In the genomic region with DNA sequence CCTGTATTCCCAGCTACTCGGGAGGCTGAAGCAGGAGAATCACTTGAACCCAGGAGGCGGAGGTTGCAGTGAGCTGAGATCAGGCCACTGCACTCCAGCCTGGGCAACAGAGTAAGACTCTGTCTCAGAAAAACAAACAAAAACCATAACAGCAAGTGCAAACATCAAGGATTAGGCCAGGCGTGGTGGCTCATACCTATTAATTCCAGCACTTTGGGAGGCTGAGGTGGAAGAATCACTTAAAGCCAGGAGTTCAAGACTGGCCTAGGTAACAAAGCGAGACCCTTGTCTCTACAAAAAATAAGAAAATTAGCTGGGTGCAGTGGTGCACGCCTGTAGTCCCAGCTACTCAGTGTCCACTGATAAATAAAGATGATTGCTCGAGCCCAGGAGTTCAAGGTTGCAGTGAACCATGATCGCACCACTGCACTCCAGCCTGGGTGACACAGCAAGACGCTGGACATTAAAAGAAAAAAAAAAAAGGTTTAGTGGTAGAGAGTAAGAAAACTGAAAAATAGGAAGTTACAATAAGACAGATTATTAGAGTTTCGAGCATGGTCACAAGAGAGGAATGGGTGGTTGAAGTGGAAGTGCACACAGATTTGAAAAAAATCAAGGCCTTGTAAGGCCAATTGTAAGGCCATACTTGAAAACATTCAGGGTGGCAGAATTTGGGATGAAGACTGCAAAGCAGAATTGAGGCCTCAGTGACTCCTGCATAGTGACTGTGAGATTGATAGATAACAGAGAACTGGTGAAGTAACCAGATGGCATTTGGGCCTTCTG, we compare ENCODE assay signal across 15 cellular contexts. TPM values are rescaled to one million over a fixed set of nuclear protein-coding genes. Genes with fewer than 3 reads are reported as not detected.
DNase-seq lines count a peak whose midpoint lies in the region; ATAC-seq and TF ChIP-seq lines count a peak whose summit lies in the region.
"Had no signal": no experiment of that assay in that cellular context is flagged by ENCODE, and none has a peak within 500 bp of the region (broad histone marks: within the 10 kb centered on the region; RNA-seq: fewer than 3 reads in every experiment).

No MANE protein-coding gene starts in this region.

- H3K9me3 Mint-ChIP-seq in activated naive CD4-positive, alpha-beta T cell treated with anti-CD3 and anti-CD28 coated beads, Interleukin-2, amount 50 U/mL, for 72 hours = peaks cover 0 to 3% of the 10 kb centered on the region in 2 donors
- H3K9me3 Mint-ChIP-seq in dendritic cell treated with granulocyte-macrophage colony-stimulating factor and Interleukin-4, amounts not matched to agents 40 ng/mL and 50 ng/mL, for 4 days = no peaks in the 10 kb centered on the region
- peaks cover 2% of the 10 kb centered on the region for H3K9me3 Mint-ChIP-seq in stimulated activated memory B cell treated with anti-CD40 and anti-IgM and Interleukin-4, amounts not matched to agents 10 μg/mL and 1 μg/mL and 100 μg/mL, for 72 hours
- H3K9me3 Mint-ChIP-seq: mesothelial cell of epicardium; T-helper 1 cell treated with Interleukin-12 subunit alpha and Interleukin-12 subunit beta and Interleukin-4 antibody, amounts not matched to agents 30 μg/mL and 1 μg/mL, for 36 hours had no signal

- no peak overlapping the region for H3K4me3 ChIP-seq in Panc1 (ENCODE audit: low read depth in 2 of 2, low read length in 2 of 2)
- H3K4me3 ChIP-seq: breast epithelium, thyroid gland had no signal

- in situ Hi-C loops in Panc1 (cut with HindIII; ENCODE audit: low pct_unique_long_range_greater_than_20kb, low sequenced_read_pairs) = no loop called here
- in situ Hi-C loops in KBM-7 (cut with MboI; ENCODE audit: low pct_unique_long_range_greater_than_20kb, low sequenced_read_pairs) = no loop called here

- H3K27ac ChIP-seq in Panc1 (ENCODE audit: low read length) = 0 out of 2 replicates have a peak overlapping the region, but pooled peaks have one; percentile 39
- H3K27ac ChIP-seq: breast epithelium, parathyroid adenoma had no signal

- BruUV-seq in Panc1 (replicated peaks; lab: Mats Ljungman, UMichigan) = no TSS peak

- H3K27ac Mint-ChIP-seq in activated naive CD4-positive, alpha-beta T cell treated with anti-CD3 and anti-CD28 coated beads, Interleukin-2, amount 50 U/mL, for 72 hours = peak overlapping the region; percentile 6 to 59
- peak overlapping the region; percentile 50 for H3K27ac Mint-ChIP-seq in dendritic cell treated with granulocyte-macrophage colony-stimulating factor and Interleukin-4, amounts not matched to agents 40 ng/mL and 50 ng/mL, for 4 days
- peak overlapping the region; percentile 75 for H3K27ac Mint-ChIP-seq in stimulated activated memory B cell treated with anti-CD40 and anti-IgM and Interleukin-4, amounts not matched to agents 10 μg/mL and 1 μg/mL and 100 μg/mL, for 72 hours
- H3K27ac Mint-ChIP-seq: mesothelial cell of epicardium had no signal

- POLR2A ChIA-PET in Panc1 (lab: Charles Lee) = no interaction called here
- POLR2A ChIA-PET in HEK293T (lab: Yijun Ruan, JAX) = no interaction called here

- H3K27me3 ChIP-seq in Panc1 (ENCODE audit: control insufficient read depth, insufficient read depth, low read length) = no peaks in the 10 kb centered on the region
- H3K27me3 ChIP-seq: breast epithelium, thyroid gland had no signal

- H3K4me1 ChIP-seq in Panc1 (ENCODE audit: control insufficient read depth, insufficient read depth, low read length) = peaks cover 42% of the 10 kb centered on the region
- H3K4me1 ChIP-seq: breast epithelium had no signal

- intact Hi-C loops in Panc1 (cut with micrococcal nuclease; ENCODE audit: unreplicated experiment) = no loop called here
- intact Hi-C loops in dendritic cell treated with granulocyte-macrophage colony-stimulating factor and Interleukin-4, amounts not matched to agents 40 ng/mL and 50 ng/mL, for 4 days (cut with micrococcal nuclease) = no loop called here

- peaks cover 8% of the 10 kb centered on the region for H3K27me3 Mint-ChIP-seq in dendritic cell treated with granulocyte-macrophage colony-stimulating factor and Interleukin-4, amounts not matched to agents 40 ng/mL and 50 ng/mL, for 4 days
- no peaks in the 10 kb centered on the region for H3K27me3 Mint-ChIP-seq in stimulated activated memory B cell treated with anti-CD40 and anti-IgM and Interleukin-4, amounts not matched to agents 10 μg/mL and 1 μg/mL and 100 μg/mL, for 72 hours

- CTCF ChIA-PET in Panc1 (lab: Charles Lee) (interaction anchor here (1.0 kb wide), 1 partner anchor 39 kb away, joined by 4 read pairs; no protein-coding TSS in a partner anchor), HEK293T (lab: Yijun Ruan, JAX) (no interaction called here)

- no peaks in the 10 kb centered on the region; the same call in 1 of the 2 replicates for H3K36me3 ChIP-seq in Panc1 (ENCODE audit: control insufficient read depth, insufficient read depth, low read length)
- H3K36me3 ChIP-seq: breast epithelium, thyroid gland had no signal

- ATAC-seq in activated naive CD4-positive, alpha-beta T cell treated with anti-CD3 and anti-CD28 coated beads, Interleukin-2, amount 50 U/mL, for 72 hours = no peak
- no peak for ATAC-seq in Panc1
- peak; percentile 44 for ATAC-seq in stimulated activated memory B cell treated with anti-CD40 and anti-IgM and Interleukin-4, amounts not matched to agents 10 μg/mL and 1 μg/mL and 100 μg/mL, for 72 hours
- no peak for ATAC-seq in GM18867 (IDR thresholded peaks at IDR 0.05; ENCODE audit: unreplicated experiment)

- no peak overlapping the region for H3K4me3 Mint-ChIP-seq in dendritic cell treated with granulocyte-macrophage colony-stimulating factor and Interleukin-4, amounts not matched to agents 40 ng/mL and 50 ng/mL, for 4 days
- peak overlapping the region; percentile 43 for H3K4me3 Mint-ChIP-seq in stimulated activated memory B cell treated with anti-CD40 and anti-IgM and Interleukin-4, amounts not matched to agents 10 μg/mL and 1 μg/mL and 100 μg/mL, for 72 hours
- H3K4me3 Mint-ChIP-seq: mesothelial cell of epicardium; T-helper 1 cell treated with Interleukin-12 subunit alpha and Interleukin-12 subunit beta and Interleukin-4 antibody, amounts not matched to agents 30 μg/mL and 1 μg/mL, for 36 hours had no signal

- H3K4me1 Mint-ChIP-seq in dendritic cell treated with granulocyte-macrophage colony-stimulating factor and Interleukin-4, amounts not matched to agents 40 ng/mL and 50 ng/mL, for 4 days (ENCODE audit: low read depth) = peaks cover 68% of the 10 kb centered on the region
- peaks cover 73% of the 10 kb centered on the region for H3K4me1 Mint-ChIP-seq in stimulated activated memory B cell treated with anti-CD40 and anti-IgM and Interleukin-4, amounts not matched to agents 10 μg/mL and 1 μg/mL and 100 μg/mL, for 72 hours

- H3K36me3 Mint-ChIP-seq in activated naive CD4-positive, alpha-beta T cell treated with anti-CD3 and anti-CD28 coated beads, Interleukin-2, amount 50 U/mL, for 72 hours = peaks cover 39 to 71% of the 10 kb centered on the region in 2 donors
- peaks cover 57% of the 10 kb centered on the region for H3K36me3 Mint-ChIP-seq in dendritic cell treated with granulocyte-macrophage colony-stimulating factor and Interleukin-4, amounts not matched to agents 40 ng/mL and 50 ng/mL, for 4 days (ENCODE audit: low read depth)
- H3K36me3 Mint-ChIP-seq in stimulated activated memory B cell treated with anti-CD40 and anti-IgM and Interleukin-4, amounts not matched to agents 10 μg/mL and 1 μg/mL and 100 μg/mL, for 72 hours = peaks cover 59% of the 10 kb centered on the region

- H3K9me3 ChIP-seq in Panc1 (ENCODE audit: control insufficient read depth, insufficient read depth, low read depth, low read length) = no peaks in the 10 kb centered on the region
- H3K9me3 ChIP-seq: breast epithelium, thyroid gland had no signal

- no peak for TF ChIP-seq CTCF in Panc1 (IDR thresholded peaks at IDR 0.05)

- DNase-seq in activated naive CD4-positive, alpha-beta T cell treated with anti-CD3 and anti-CD28 coated beads, Interleukin-2, amount 50 U/mL, for 72 hours (ENCODE audit: low spot score in 2 of 2) = no peak
- DNase-seq in activated naive CD4-positive, alpha-beta T cell treated with Interleukin-2 at 50 U/mL for 16 hours = no peak
- no peak for DNase-seq in Panc1 (ENCODE audit: low read depth, low spot score)
- no peak for DNase-seq in HEK293T (ENCODE audit: extremely low spot score)
- no peak for DNase-seq in KBM-7
- DNase-seq: DMS79 treated with DMSO at 0.1 percent for 48 hours, NCI-H1092 treated with DMSO at 0.1 percent for 48 hours had no signal

TF ChIP-seq in HEK293T, 16 proteins besides CTCF, POLR2A, EP300 and RAD21:
- TF ChIP-seq FOXM1 (IDR thresholded peaks at IDR 0.05; ENCODE audit: borderline replicate concordance) = no peak
- TF ChIP-seq BHLHE40 (IDR thresholded peaks at IDR 0.05; ENCODE audit: borderline replicate concordance) = no peak
- TF ChIP-seq HDGF (IDR thresholded peaks at IDR 0.05; ENCODE audit: borderline replicate concordance) = no peak
- TF ChIP-seq LEF1 (IDR thresholded peaks at IDR 0.05; ENCODE audit: borderline replicate concordance) = no peak
- no peak for TF ChIP-seq ELF4 (IDR thresholded peaks at IDR 0.05)
- TF ChIP-seq TARDBP (IDR thresholded peaks at IDR 0.05) = no peak
- no peak for TF ChIP-seq FOXA1 (IDR thresholded peaks at IDR 0.05)
- no peak for TF ChIP-seq SP1 (IDR thresholded peaks at IDR 0.05)
- TF ChIP-seq FOXK2 (IDR thresholded peaks at IDR 0.05) = no peak
- no peak for TF ChIP-seq L3MBTL2 (conservative IDR thresholded peaks at IDR 0.05)
- TF ChIP-seq CTBP1 (IDR thresholded peaks at IDR 0.05; ENCODE audit: borderline replicate concordance) = no peak
- TF ChIP-seq, protein P1, sequence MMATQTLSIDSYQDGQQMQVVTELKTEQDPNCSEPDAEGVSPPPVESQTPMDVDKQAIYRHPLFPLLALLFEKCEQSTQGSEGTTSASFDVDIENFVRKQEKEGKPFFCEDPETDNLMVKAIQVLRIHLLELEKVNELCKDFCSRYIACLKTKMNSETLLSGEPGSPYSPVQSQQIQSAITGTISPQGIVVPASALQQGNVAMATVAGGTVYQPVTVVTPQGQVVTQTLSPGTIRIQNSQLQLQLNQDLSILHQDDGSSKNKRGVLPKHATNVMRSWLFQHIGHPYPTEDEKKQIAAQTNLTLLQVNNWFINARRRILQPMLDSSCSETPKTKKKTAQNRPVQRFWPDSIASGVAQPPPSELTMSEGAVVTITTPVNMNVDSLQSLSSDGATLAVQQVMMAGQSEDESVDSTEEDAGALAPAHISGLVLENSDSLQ (IDR thresholded peaks at IDR 0.05) = no peak
- TF ChIP-seq NFRKB (IDR thresholded peaks at IDR 0.05) = no peak
- no peak for TF ChIP-seq SUZ12 (IDR thresholded peaks at IDR 0.05)
- no peak for TF ChIP-seq ZNF384 (IDR thresholded peaks at IDR 0.05)
- no peak for TF ChIP-seq ARNT (IDR thresholded peaks at IDR 0.05)
TF ChIP-seq in HEK293T: peak in this region for 0.

RNA-seq across cellular contexts. Expression of a gene that starts 6.4 kb away (rescaled TPM):
- 100 to 1,000 TPM; 108 to 124 TPM for total RNA-seq in activated naive CD4-positive, alpha-beta T cell treated with anti-CD3 and anti-CD28 coated beads, Interleukin-2, amount 50 U/mL, for 72 hours
- 163 TPM for total RNA-seq in Panc1 (2021; ENCODE audit: unreplicated experiment)
- 73.4 TPM for polyA plus RNA-seq in Panc1 (2012; ENCODE audit: insufficient read length)

RNA-seq across cellular contexts. Expression of a gene that starts 59.1 kb away (rescaled TPM):
- total RNA-seq in activated naive CD4-positive, alpha-beta T cell treated with anti-CD3 and anti-CD28 coated beads, Interleukin-2, amount 50 U/mL, for 72 hours = 1,000 to 10,000 TPM; 1,249 to 2,802 TPM
- total RNA-seq in Panc1 (2021; ENCODE audit: unreplicated experiment) = 1,916 TPM
- polyA plus RNA-seq in Panc1 (2012; ENCODE audit: insufficient read length) = 3,818 TPM
